ENCODE assay signal across 24 cellular contexts in genomic region chr20:54716169-54716747, GRCh38.
"Had no signal": no experiment of that assay in that cellular context is flagged by ENCODE, and none has a peak within 500 bp of the region (broad histone marks: within the 10 kb centered on the region; RNA-seq: fewer than 3 reads in every experiment).

No MANE protein-coding gene starts in this region.

- H3K9me3 ChIP-seq: SJCRH30 had no signal

- H3K27me3 Mint-ChIP-seq: IgD-negative memory B cell had no signal

- H3K4me1 Mint-ChIP-seq: IgD-negative memory B cell had no signal

- H3K36me3 ChIP-seq: SJCRH30 had no signal

- ATAC-seq: K562, Panc1, PC-3 had no signal

- H3K9me3 Mint-ChIP-seq: IgD-negative memory B cell had no signal

- DNase-seq: Kasumi-1, MM.1S, MV-4-11, NCI-H1048, NCI-H1105, NCI-H1417, NCI-H1436 treated with DMSO at 0.1 percent for 48 hours, NCI-H1694, NCI-H187 treated with DMSO at 0.1 percent for 48 hours, NCI-H2029 treated with DMSO at 0.1 percent for 48 hours, NCI-H226, NCI-H69, NCI-H774, PC-3, SHP77 treated with DMSO at 0.1 percent for 48 hours, SJCRH30 had no signal

- FAIRE-seq: HTR-8/SVneo, K562 had no signal

- H3K4me3 ChIP-seq: K562, SJCRH30, SK-N-MC had no signal

- H3K27ac ChIP-seq: HL-60, KMS-11, RWPE1, SJCRH30, SK-N-MC had no signal

- H3K4me1 ChIP-seq: SJCRH30 had no signal

- H3K4me3 Mint-ChIP-seq: IgD-negative memory B cell had no signal

- H3K27ac Mint-ChIP-seq: IgD-negative memory B cell had no signal

- H3K36me3 Mint-ChIP-seq: IgD-negative memory B cell had no signal
